18 cellular contexts compared by ENCODE assay signal in genomic region chr15:100334015-100334414, GRCh38. TPM values are rescaled to one million over a fixed set of nuclear protein-coding genes. Genes with fewer than 3 reads are reported as not detected.
DNase-seq lines count a peak whose midpoint lies in the region; ATAC-seq and TF ChIP-seq lines count a peak whose summit lies in the region.
"Had no signal": no experiment of that assay in that cellular context is flagged by ENCODE, and none has a peak within 500 bp of the region (broad histone marks: within the 10 kb centered on the region; RNA-seq: fewer than 3 reads in every experiment).

No MANE protein-coding gene starts in this region.

- intact Hi-C loops in activated CD4-positive, alpha-beta T cell treated with anti-CD3 and anti-CD28 coated beads, Interleukin-2, amount 10 ng/mL, durations not matched to agents 24 days and 14 days (cut with micrococcal nuclease): no loop called here
- intact Hi-C loops in CD4-positive, alpha-beta T cell (cut with DNase I, micrococcal nuclease): loop anchor here in 1 of 2 experiments (10.0 kb wide), 2 partner anchors 199 to 519 kb away; no protein-coding TSS in a partner anchor
- intact Hi-C loops in naive thymus-derived CD4-positive, alpha-beta T cell (cut with micrococcal nuclease): loop anchor here in 1 of 2 donors (10.0 kb wide), 1 partner anchor 119 kb away; no protein-coding TSS in a partner anchor

- peak; percentile 56 for DNase-seq in activated CD4-positive, alpha-beta T cell treated with anti-CD3 and anti-CD28 coated beads, Interleukin-2, amount 10 ng/mL, durations not matched to agents 24 days and 14 days
- DNase-seq in activated CD4-positive, alpha-beta T cell treated with anti-CD3 and anti-CD28 coated beads for 4 hours: no peak
- DNase-seq in CD4-positive, alpha-beta T cell: no peak
- DNase-seq in SW480 (ENCODE audit: low spot score) (peak; percentile 88), RWPE1 (ENCODE audit: low spot score) (no peak), NCI-H146 (lab: John Stamatoyannopoulos, UW) (no peak), Peyer's patch (no peak)
- DNase-seq in naive thymus-derived CD4-positive, alpha-beta T cell: no peak
- DNase-seq: Calu3, GDM1, GOT3, NCI-H1048, NCI-H2227 treated with DMSO at 0.1 percent for 48 hours, NCI-H69, Right ventricle myocardium superior had no signal

- H3K9me3 ChIP-seq in CD4-positive, alpha-beta T cell (ENCODE audit: control insufficient read depth, low read length): no peaks in the 10 kb centered on the region
- H3K9me3 ChIP-seq in naive thymus-derived CD4-positive, alpha-beta T cell (ENCODE audit: control insufficient read depth in 2 of 3, low read length in 3 of 3): no peaks in the 10 kb centered on the region
- H3K9me3 ChIP-seq in Peyer's patch: no peaks in the 10 kb centered on the region

- no peak overlapping the region for H3K4me3 Mint-ChIP-seq in activated CD4-positive, alpha-beta T cell treated with anti-CD3 and anti-CD28 coated beads, Interleukin-2, amount 10 ng/mL, durations not matched to agents 24 days and 14 days
- H3K4me3 Mint-ChIP-seq in CD4-positive, alpha-beta T cell: peak overlapping the region; percentile 35
- H3K4me3 Mint-ChIP-seq in naive thymus-derived CD4-positive, alpha-beta T cell: peak overlapping the region in 9 of 10 donors; percentile 1 to 60 (median 38)

- H3K27ac Mint-ChIP-seq in activated CD4-positive, alpha-beta T cell treated with anti-CD3 and anti-CD28 coated beads, Interleukin-2, amount 10 ng/mL, durations not matched to agents 24 days and 14 days: no peak overlapping the region
- no peak overlapping the region for H3K27ac Mint-ChIP-seq in CD4-positive, alpha-beta T cell
- peak overlapping the region in 2 of 9 donors; percentile 9 to 38 for H3K27ac Mint-ChIP-seq in naive thymus-derived CD4-positive, alpha-beta T cell

- H3K36me3 Mint-ChIP-seq in activated CD4-positive, alpha-beta T cell treated with anti-CD3 and anti-CD28 coated beads, Interleukin-2, amount 10 ng/mL, durations not matched to agents 24 days and 14 days (ENCODE audit: low read depth): peaks cover 2% of the 10 kb centered on the region
- H3K36me3 Mint-ChIP-seq in CD4-positive, alpha-beta T cell (ENCODE audit: low read depth): no peaks in the 10 kb centered on the region
- H3K36me3 Mint-ChIP-seq in naive thymus-derived CD4-positive, alpha-beta T cell: peaks cover 0 to 3% (median 0%) of the 10 kb centered on the region in 5 donors

- CTCF ChIA-PET in CD4-positive, alpha-beta T cell (lab: Charles Lee): interaction anchor here (1.0 kb wide), 1 partner anchor 16 kb away, joined by 4 read pairs; no protein-coding TSS in a partner anchor
- CTCF ChIA-PET in naive thymus-derived CD4-positive, alpha-beta T cell (lab: Charles Lee): interaction anchor here (0.5 to 0.6 kb wide), 2 partner anchors 72 to 670 kb away, joined by 3 read pairs; no protein-coding TSS in a partner anchor
- CTCF ChIA-PET in RWPE1 (lab: Yijun Ruan, JAX): interaction anchor here (0.8 kb wide), 1 partner anchor 16 kb away, joined by 3 read pairs; no protein-coding TSS in a partner anchor

- H3K27ac ChIP-seq in CD4-positive, alpha-beta T cell (ENCODE audit: low read depth, low read length): no peak overlapping the region
- no peak overlapping the region for H3K27ac ChIP-seq in naive thymus-derived CD4-positive, alpha-beta T cell (ENCODE audit: low read depth, low read length)
- H3K27ac ChIP-seq in RWPE1: no peak overlapping the region
- no peak overlapping the region for H3K27ac ChIP-seq in Peyer's patch
- H3K27ac ChIP-seq: C4-2B, HL-60 had no signal

- H3K27me3 ChIP-seq in CD4-positive, alpha-beta T cell (ENCODE audit: control insufficient read depth, insufficient read depth, low read length): no peaks in the 10 kb centered on the region
- no peaks in the 10 kb centered on the region for H3K27me3 ChIP-seq in naive thymus-derived CD4-positive, alpha-beta T cell (ENCODE audit: control insufficient read depth in 2 of 2, insufficient read depth in 2 of 2, low read length in 2 of 2)
- H3K27me3 ChIP-seq in Peyer's patch: no peaks in the 10 kb centered on the region

- H3K4me3 ChIP-seq in naive thymus-derived CD4-positive, alpha-beta T cell (ENCODE audit: low read length): no peak overlapping the region
- H3K4me3 ChIP-seq in Peyer's patch: no peak overlapping the region
- H3K4me3 ChIP-seq: K562 had no signal

- H3K4me1 Mint-ChIP-seq in activated CD4-positive, alpha-beta T cell treated with anti-CD3 and anti-CD28 coated beads, Interleukin-2, amount 10 ng/mL, durations not matched to agents 24 days and 14 days: peaks cover 51% of the 10 kb centered on the region
- H3K4me1 Mint-ChIP-seq in CD4-positive, alpha-beta T cell (ENCODE audit: low read depth): peaks cover 82% of the 10 kb centered on the region
- peaks cover 44 to 91% (median 85%) of the 10 kb centered on the region in 7 donors for H3K4me1 Mint-ChIP-seq in naive thymus-derived CD4-positive, alpha-beta T cell

- ATAC-seq in CD4-positive, alpha-beta T cell (ENCODE audit: poor library complexity): no peak
- ATAC-seq in naive thymus-derived CD4-positive, alpha-beta T cell: no peak
- ATAC-seq: K562 had no signal

- no peaks in the 10 kb centered on the region for H3K9me3 Mint-ChIP-seq in activated CD4-positive, alpha-beta T cell treated with anti-CD3 and anti-CD28 coated beads, Interleukin-2, amount 10 ng/mL, durations not matched to agents 24 days and 14 days
- H3K9me3 Mint-ChIP-seq in CD4-positive, alpha-beta T cell: no peaks in the 10 kb centered on the region
- H3K9me3 Mint-ChIP-seq in naive thymus-derived CD4-positive, alpha-beta T cell: peaks cover 0 to 1% (median 0%) of the 10 kb centered on the region in 11 donors

- POLR2A ChIA-PET in CD4-positive, alpha-beta T cell (lab: Charles Lee): interaction anchor here (1.2 to 1.9 kb wide), 2 partner anchors 104 to 405 kb away, joined by 3 to 8 read pairs; no protein-coding TSS in a partner anchor
- POLR2A ChIA-PET in naive thymus-derived CD4-positive, alpha-beta T cell (lab: Charles Lee): interaction anchor here (1.0 kb wide), 1 partner anchor 16 kb away, joined by 3 read pairs; no protein-coding TSS in a partner anchor
- POLR2A ChIA-PET in RWPE1 (lab: Yijun Ruan, JAX; ENCODE audit: low non-redundant PET): no interaction called here

- H3K27me3 Mint-ChIP-seq in activated CD4-positive, alpha-beta T cell treated with anti-CD3 and anti-CD28 coated beads, Interleukin-2, amount 10 ng/mL, durations not matched to agents 24 days and 14 days: peaks cover 15% of the 10 kb centered on the region
- no peaks in the 10 kb centered on the region for H3K27me3 Mint-ChIP-seq in CD4-positive, alpha-beta T cell
- H3K27me3 Mint-ChIP-seq in naive thymus-derived CD4-positive, alpha-beta T cell: peaks cover 0 to 17% (median 0%) of the 10 kb centered on the region in 5 donors

- TF ChIP-seq CTCF in CD4-positive, alpha-beta T cell (IDR thresholded peaks at IDR 0.05): no peak
- TF ChIP-seq CTCF in RWPE1 (conservative IDR thresholded peaks at IDR 0.05; ENCODE audit: low read depth) (no peak), Peyer's patch (IDR thresholded peaks at IDR 0.05) (no peak)

- peaks cover 58 to 68% of the 10 kb centered on the region in 2 donors for H3K4me1 ChIP-seq in naive thymus-derived CD4-positive, alpha-beta T cell (ENCODE audit: control insufficient read depth in 2 of 2, insufficient read depth in 2 of 2, low read length in 2 of 2)
- peaks cover 0 to 14% (median 0%) of the 10 kb centered on the region in 4 donors for H3K4me1 ChIP-seq in Peyer's patch

- no peak for TF ChIP-seq POLR2A in Peyer's patch (IDR thresholded peaks at IDR 0.05)

- no peaks in the 10 kb centered on the region for H3K36me3 ChIP-seq in naive thymus-derived CD4-positive, alpha-beta T cell (ENCODE audit: control insufficient read depth in 2 of 3, insufficient read depth in 3 of 3, low read length in 3 of 3)
- no peaks in the 10 kb centered on the region for H3K36me3 ChIP-seq in Peyer's patch

RNA-seq across cellular contexts. Expression of gene ADAMTS17, which starts 7.8 kb away (rescaled TPM):
- total RNA-seq in activated CD4-positive, alpha-beta T cell treated with anti-CD3 and anti-CD28 coated beads, Interleukin-2, amount 10 ng/mL, durations not matched to agents 24 days and 14 days: 0.47 and 1.1 TPM in 2 replicates
- 10 to 100 TPM in 1 of 2 experiments, 1 to 10 TPM in 1; 9.9 to 13.2 TPM for total RNA-seq in CD4-positive, alpha-beta T cell
- total RNA-seq in naive thymus-derived CD4-positive, alpha-beta T cell: 10 to 100 TPM in 2 of 5 experiments, 1 to 10 TPM in 3; 2.0 to 13.5 (median 3.2) TPM
- 1 to 10 TPM; 1.5 to 5.3 TPM for polyA plus RNA-seq in naive thymus-derived CD4-positive, alpha-beta T cell
- total RNA-seq in Peyer's patch: 10 to 100 TPM in 1 of 4 donors, 1 to 10 TPM in 3; 7.2 to 15.1 (median 8.9) TPM

Comparison
In these comparisons a context has a peak if more than half of its experiments do, and no peak if none do; other contexts are left out.
1. DNase-seq: peak in activated CD4-positive, alpha-beta T cell treated with anti-CD3 and anti-CD28 coated beads, Interleukin-2, amount 10 ng/mL, durations not matched to agents 24 days and 14 days (single experiment) and SW480 (single experiment); none in activated CD4-positive, alpha-beta T cell treated with anti-CD3 and anti-CD28 coated beads for 4 hours (0 of 2), CD4-positive, alpha-beta T cell (0 of 10), naive thymus-derived CD4-positive, alpha-beta T cell (0 of 9), RWPE1 (single experiment), NCI-H146 (single experiment) and Peyer's patch (0 of 3).